Comparison of ENCODE assay signal across 1 cellular context in the genomic region with DNA sequence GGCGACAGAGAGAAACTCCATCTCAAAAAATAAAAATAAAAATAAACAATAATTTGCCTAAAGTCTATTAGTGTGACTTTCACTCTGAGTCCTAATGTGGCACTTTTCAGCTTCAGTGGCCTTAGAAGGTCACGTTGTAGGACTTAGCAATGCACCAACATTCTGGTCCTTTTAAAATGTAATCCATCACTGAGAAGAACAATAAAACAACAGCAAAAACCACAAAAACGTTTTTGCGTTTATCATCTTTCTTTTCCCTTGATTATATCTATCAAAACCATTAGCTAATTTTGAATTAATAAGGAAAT.
TF ChIP-seq lines count a peak whose summit lies in the region.

No MANE protein-coding gene starts in this region.

TF ChIP-seq in GM12878, 131 proteins besides CTCF, POLR2A, EP300 and RAD21 (continued from another document):
- TF ChIP-seq, protein P1, sequence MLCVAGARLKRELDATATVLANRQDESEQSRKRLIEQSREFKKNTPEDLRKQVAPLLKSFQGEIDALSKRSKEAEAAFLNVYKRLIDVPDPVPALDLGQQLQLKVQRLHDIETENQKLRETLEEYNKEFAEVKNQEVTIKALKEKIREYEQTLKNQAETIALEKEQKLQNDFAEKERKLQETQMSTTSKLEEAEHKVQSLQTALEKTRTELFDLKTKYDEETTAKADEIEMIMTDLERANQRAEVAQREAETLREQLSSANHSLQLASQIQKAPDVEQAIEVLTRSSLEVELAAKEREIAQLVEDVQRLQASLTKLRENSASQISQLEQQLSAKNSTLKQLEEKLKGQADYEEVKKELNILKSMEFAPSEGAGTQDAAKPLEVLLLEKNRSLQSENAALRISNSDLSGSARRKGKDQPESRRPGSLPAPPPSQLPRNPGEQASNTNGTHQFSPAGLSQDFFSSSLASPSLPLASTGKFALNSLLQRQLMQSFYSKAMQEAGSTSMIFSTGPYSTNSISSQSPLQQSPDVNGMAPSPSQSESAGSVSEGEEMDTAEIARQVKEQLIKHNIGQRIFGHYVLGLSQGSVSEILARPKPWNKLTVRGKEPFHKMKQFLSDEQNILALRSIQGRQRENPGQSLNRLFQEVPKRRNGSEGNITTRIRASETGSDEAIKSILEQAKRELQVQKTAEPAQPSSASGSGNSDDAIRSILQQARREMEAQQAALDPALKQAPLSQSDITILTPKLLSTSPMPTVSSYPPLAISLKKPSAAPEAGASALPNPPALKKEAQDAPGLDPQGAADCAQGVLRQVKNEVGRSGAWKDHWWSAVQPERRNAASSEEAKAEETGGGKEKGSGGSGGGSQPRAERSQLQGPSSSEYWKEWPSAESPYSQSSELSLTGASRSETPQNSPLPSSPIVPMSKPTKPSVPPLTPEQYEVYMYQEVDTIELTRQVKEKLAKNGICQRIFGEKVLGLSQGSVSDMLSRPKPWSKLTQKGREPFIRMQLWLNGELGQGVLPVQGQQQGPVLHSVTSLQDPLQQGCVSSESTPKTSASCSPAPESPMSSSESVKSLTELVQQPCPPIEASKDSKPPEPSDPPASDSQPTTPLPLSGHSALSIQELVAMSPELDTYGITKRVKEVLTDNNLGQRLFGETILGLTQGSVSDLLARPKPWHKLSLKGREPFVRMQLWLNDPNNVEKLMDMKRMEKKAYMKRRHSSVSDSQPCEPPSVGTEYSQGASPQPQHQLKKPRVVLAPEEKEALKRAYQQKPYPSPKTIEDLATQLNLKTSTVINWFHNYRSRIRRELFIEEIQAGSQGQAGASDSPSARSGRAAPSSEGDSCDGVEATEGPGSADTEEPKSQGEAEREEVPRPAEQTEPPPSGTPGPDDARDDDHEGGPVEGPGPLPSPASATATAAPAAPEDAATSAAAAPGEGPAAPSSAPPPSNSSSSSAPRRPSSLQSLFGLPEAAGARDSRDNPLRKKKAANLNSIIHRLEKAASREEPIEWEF (IDR thresholded peaks at IDR 0.05; ENCODE audit: insufficient replicate concordance, low read depth, low read length), result no peak
- TF ChIP-seq PAX8 (IDR thresholded peaks at IDR 0.05) (no peak), ZZZ3 (IDR thresholded peaks at IDR 0.05; ENCODE audit: control insufficient read depth, insufficient read length, low read depth) (no peak), ESRRA (IDR thresholded peaks at IDR 0.05; ENCODE audit: low read length) (peak; percentile 99), IKZF1 (conservative IDR thresholded peaks at IDR 0.05) (no peak), YBX1 (IDR thresholded peaks at IDR 0.05) (no peak), JUNB (IDR thresholded peaks at IDR 0.05) (peak; percentile 69), PAX5 (IDR thresholded peaks at IDR 0.05; ENCODE audit: borderline replicate concordance, low read depth, low read length) (peak; percentile 87), FOXM1 (IDR thresholded peaks at IDR 0.05; ENCODE audit: low read depth, low read length) (peak; percentile 51; the same call in 1 of the 2 replicates), ZNF24 (IDR thresholded peaks at IDR 0.05) (no peak), CBX5 (IDR thresholded peaks at IDR 0.05; ENCODE audit: low read depth) (no peak), POLR2AphosphoS5 (IDR thresholded peaks at IDR 0.05; ENCODE audit: low read length) (no peak; the same call in 1 of the 2 replicates), MEF2B (IDR thresholded peaks at IDR 0.05; ENCODE audit: partially characterized antibody, poor library complexity, severe bottlenecking) (peak; percentile 69), POU2F2 (IDR thresholded peaks at IDR 0.05; ENCODE audit: borderline replicate concordance, low read depth, low read length) (peak; percentile 85; the same call in 2 of the 3 replicates), ZNF274 (IDR thresholded peaks at IDR 0.05; ENCODE audit: insufficient read depth, insufficient read length) (no peak), EGR1 (IDR thresholded peaks at IDR 0.05; ENCODE audit: borderline replicate concordance in 1 of 2, low read depth in 2 of 2, low read length in 2 of 2) (no peak), POLR2AphosphoS2 (IDR thresholded peaks at IDR 0.05; ENCODE audit: low read depth, low read length) (no peak), SP1 (IDR thresholded peaks at IDR 0.05; ENCODE audit: low read depth, low read length) (peak; percentile 35), BACH1 (IDR thresholded peaks at IDR 0.05; ENCODE audit: borderline replicate concordance) (no peak; the same call in 1 of the 2 replicates), CREB1 (IDR thresholded peaks at IDR 0.05; ENCODE audit: low read depth) (no peak), IRF4 (IDR thresholded peaks at IDR 0.05; ENCODE audit: low read depth, low read length) (peak; percentile 56; the same call in 1 of the 2 replicates), RUNX3 (IDR thresholded peaks at IDR 0.05; ENCODE audit: low read length) (peak; percentile 72)
- TF ChIP-seq, protein P2, sequence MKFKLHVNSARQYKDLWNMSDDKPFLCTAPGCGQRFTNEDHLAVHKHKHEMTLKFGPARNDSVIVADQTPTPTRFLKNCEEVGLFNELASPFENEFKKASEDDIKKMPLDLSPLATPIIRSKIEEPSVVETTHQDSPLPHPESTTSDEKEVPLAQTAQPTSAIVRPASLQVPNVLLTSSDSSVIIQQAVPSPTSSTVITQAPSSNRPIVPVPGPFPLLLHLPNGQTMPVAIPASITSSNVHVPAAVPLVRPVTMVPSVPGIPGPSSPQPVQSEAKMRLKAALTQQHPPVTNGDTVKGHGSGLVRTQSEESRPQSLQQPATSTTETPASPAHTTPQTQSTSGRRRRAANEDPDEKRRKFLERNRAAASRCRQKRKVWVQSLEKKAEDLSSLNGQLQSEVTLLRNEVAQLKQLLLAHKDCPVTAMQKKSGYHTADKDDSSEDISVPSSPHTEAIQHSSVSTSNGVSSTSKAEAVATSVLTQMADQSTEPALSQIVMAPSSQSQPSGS (IDR thresholded peaks at IDR 0.05; ENCODE audit: low read length), result peak; percentile 47; the same call in 1 of the 2 replicates
- TF ChIP-seq, protein P3, sequence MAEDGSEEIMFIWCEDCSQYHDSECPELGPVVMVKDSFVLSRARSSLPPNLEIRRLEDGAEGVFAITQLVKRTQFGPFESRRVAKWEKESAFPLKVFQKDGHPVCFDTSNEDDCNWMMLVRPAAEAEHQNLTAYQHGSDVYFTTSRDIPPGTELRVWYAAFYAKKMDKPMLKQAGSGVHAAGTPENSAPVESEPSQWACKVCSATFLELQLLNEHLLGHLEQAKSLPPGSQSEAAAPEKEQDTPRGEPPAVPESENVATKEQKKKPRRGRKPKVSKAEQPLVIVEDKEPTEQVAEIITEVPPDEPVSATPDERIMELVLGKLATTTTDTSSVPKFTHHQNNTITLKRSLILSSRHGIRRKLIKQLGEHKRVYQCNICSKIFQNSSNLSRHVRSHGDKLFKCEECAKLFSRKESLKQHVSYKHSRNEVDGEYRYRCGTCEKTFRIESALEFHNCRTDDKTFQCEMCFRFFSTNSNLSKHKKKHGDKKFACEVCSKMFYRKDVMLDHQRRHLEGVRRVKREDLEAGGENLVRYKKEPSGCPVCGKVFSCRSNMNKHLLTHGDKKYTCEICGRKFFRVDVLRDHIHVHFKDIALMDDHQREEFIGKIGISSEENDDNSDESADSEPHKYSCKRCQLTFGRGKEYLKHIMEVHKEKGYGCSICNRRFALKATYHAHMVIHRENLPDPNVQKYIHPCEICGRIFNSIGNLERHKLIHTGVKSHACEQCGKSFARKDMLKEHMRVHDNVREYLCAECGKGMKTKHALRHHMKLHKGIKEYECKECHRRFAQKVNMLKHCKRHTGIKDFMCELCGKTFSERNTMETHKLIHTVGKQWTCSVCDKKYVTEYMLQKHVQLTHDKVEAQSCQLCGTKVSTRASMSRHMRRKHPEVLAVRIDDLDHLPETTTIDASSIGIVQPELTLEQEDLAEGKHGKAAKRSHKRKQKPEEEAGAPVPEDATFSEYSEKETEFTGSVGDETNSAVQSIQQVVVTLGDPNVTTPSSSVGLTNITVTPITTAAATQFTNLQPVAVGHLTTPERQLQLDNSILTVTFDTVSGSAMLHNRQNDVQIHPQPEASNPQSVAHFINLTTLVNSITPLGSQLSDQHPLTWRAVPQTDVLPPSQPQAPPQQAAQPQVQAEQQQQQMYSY (CRISPR knock-in tag; IDR thresholded peaks at IDR 0.05), result no peak
- TF ChIP-seq, protein P4, sequence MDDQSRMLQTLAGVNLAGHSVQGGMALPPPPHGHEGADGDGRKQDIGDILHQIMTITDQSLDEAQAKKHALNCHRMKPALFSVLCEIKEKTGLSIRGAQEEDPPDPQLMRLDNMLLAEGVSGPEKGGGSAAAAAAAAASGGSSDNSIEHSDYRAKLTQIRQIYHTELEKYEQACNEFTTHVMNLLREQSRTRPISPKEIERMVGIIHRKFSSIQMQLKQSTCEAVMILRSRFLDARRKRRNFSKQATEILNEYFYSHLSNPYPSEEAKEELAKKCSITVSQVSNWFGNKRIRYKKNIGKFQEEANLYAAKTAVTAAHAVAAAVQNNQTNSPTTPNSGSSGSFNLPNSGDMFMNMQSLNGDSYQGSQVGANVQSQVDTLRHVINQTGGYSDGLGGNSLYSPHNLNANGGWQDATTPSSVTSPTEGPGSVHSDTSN (IDR thresholded peaks at IDR 0.05; ENCODE audit: insufficient replicate concordance, low read depth, low read length), result no peak
- TF ChIP-seq, protein P5, sequence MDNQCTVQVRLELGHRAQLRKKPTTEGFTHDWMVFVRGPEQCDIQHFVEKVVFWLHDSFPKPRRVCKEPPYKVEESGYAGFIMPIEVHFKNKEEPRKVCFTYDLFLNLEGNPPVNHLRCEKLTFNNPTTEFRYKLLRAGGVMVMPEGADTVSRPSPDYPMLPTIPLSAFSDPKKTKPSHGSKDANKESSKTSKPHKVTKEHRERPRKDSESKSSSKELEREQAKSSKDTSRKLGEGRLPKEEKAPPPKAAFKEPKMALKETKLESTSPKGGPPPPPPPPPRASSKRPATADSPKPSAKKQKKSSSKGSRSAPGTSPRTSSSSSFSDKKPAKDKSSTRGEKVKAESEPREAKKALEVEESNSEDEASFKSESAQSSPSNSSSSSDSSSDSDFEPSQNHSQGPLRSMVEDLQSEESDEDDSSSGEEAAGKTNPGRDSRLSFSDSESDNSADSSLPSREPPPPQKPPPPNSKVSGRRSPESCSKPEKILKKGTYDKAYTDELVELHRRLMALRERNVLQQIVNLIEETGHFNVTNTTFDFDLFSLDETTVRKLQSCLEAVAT (IDR thresholded peaks at IDR 0.05), result no peak; the same call in 1 of the 2 replicates
